Comparison of ENCODE assay signal across 8 cellular contexts in genomic region chr16:28950648-28951409, GRCh38. TPM values are rescaled to one million over a fixed set of nuclear protein-coding genes. Genes with fewer than 3 reads are reported as not detected.
A peak's percentile ranks its signal among the peaks of the same experiment; 100 is the strongest.
DNase-seq lines count a peak whose midpoint lies in the region; TF ChIP-seq lines count a peak whose summit lies in the region.

Gene NFATC2IP, plus strand, starts transcription at chr16:28950937. Its CDS starts 75 bp downstream, at chr16:28951012.

- no peak within 1 kb of the TSS for H2BK120ac ChIP-seq in H9 (ENCODE audit: low read depth, low read length, poor library complexity, severe bottlenecking)

- no peak within 1 kb of the TSS for H4K8ac ChIP-seq in H9 (replicated peaks; ENCODE audit: insufficient read length, low read depth, low read length)

- H3K14ac ChIP-seq in H9 (ENCODE audit: insufficient read depth, low read length): peak within 1 kb of the TSS; percentile 78

- H3K4me3 ChIP-seq in MG63: peak within 1 kb of the TSS; percentile 98
- peak within 1 kb of the TSS; percentile 80 for H3K4me3 ChIP-seq in fibroblast of the aortic adventitia (ENCODE audit: low read depth, low read length)

- H3K36me3 Mint-ChIP-seq in H9 (ENCODE audit: insufficient read depth in 1 of 3, low read depth in 3 of 3) (peaks cover 21 to 44% (median 43%) of the 10 kb centered on the region in 3 experiments), nephron (ENCODE audit: low read depth) (peaks cover 21% of the 10 kb centered on the region)
- H3K36me3 Mint-ChIP-seq in stimulated activated naive CD8-positive, alpha-beta T cell treated with anti-CD3 and anti-CD28 coated beads, Interleukin-15, Interleukin-2, amounts not matched to agents 100 ng/mL and 50 ng/mL, for 24 hours (ENCODE audit: low read depth): peaks cover 36% of the 10 kb centered on the region

- no peaks in the 10 kb centered on the region for H3K27me3 ChIP-seq in H9 (ENCODE audit: insufficient read depth, low read length)
- H3K27me3 ChIP-seq in MG63: no peaks in the 10 kb centered on the region

- no peak within 1 kb of the TSS for H2BK20ac ChIP-seq in H9 (ENCODE audit: low read depth, low read length, poor library complexity, severe bottlenecking)

- H3K9me3 Mint-ChIP-seq in H9 (no peaks in the 10 kb centered on the region; a peak in 2 of 5 replicates), nephron (no peaks in the 10 kb centered on the region)
- no peaks in the 10 kb centered on the region for H3K9me3 Mint-ChIP-seq in stimulated activated naive CD8-positive, alpha-beta T cell treated with anti-CD3 and anti-CD28 coated beads, Interleukin-15, Interleukin-2, amounts not matched to agents 100 ng/mL and 50 ng/mL, for 24 hours

- H3K4me3 Mint-ChIP-seq in H9: peak within 1 kb of the TSS; percentile 95 to 98
- peak within 1 kb of the TSS; percentile 89 to 92 (median 90) for H3K4me3 Mint-ChIP-seq in nephron
- H3K4me3 Mint-ChIP-seq in stimulated activated naive CD8-positive, alpha-beta T cell treated with anti-CD3 and anti-CD28 coated beads, Interleukin-15, Interleukin-2, amounts not matched to agents 100 ng/mL and 50 ng/mL, for 24 hours: peak within 1 kb of the TSS; percentile 95

- no peak within 1 kb of the TSS for H2AFZ ChIP-seq in H9 (ENCODE audit: low read length)

- H3K27me3 Mint-ChIP-seq in H9 (ENCODE audit: low read depth) (peaks cover 7% of the 10 kb centered on the region), nephron (ENCODE audit: low read depth) (peaks cover 8% of the 10 kb centered on the region)
- no peaks in the 10 kb centered on the region for H3K27me3 Mint-ChIP-seq in stimulated activated naive CD8-positive, alpha-beta T cell treated with anti-CD3 and anti-CD28 coated beads, Interleukin-15, Interleukin-2, amounts not matched to agents 100 ng/mL and 50 ng/mL, for 24 hours

- peak within 1 kb of the TSS; percentile 49 for H3K18ac ChIP-seq in H9 (ENCODE audit: insufficient read length, low read depth, low read length)

- H3K56ac ChIP-seq in H9 (ENCODE audit: insufficient read length, low read depth, low read length): no peak within 1 kb of the TSS

- H4K91ac ChIP-seq in H9 (ENCODE audit: insufficient read length, low read depth, low read length): no peak within 1 kb of the TSS

- H3K4me2 ChIP-seq in H9 (ENCODE audit: insufficient read depth, insufficient read length, low read length): peak within 1 kb of the TSS; percentile 94

- H3K36me3 ChIP-seq in MG63: peaks cover 28% of the 10 kb centered on the region

- no peak within 1 kb of the TSS for H3K27ac ChIP-seq in H9 (ENCODE audit: insufficient read length, low read depth, low read length)

- no peak within 1 kb of the TSS for H2BK12ac ChIP-seq in H9 (ENCODE audit: insufficient read length, low read depth, low read length)

- peaks cover 10% of the 10 kb centered on the region for H3K23me2 ChIP-seq in H9 (ENCODE audit: insufficient read length, low read depth, low read length, poor library complexity, severe bottlenecking)

- H3K27ac Mint-ChIP-seq in H9 (peak within 1 kb of the TSS; percentile 92 to 98 (median 97)), nephron (peak within 1 kb of the TSS; percentile 14 to 72 (median 50))
- H3K27ac Mint-ChIP-seq in stimulated activated naive CD8-positive, alpha-beta T cell treated with anti-CD3 and anti-CD28 coated beads, Interleukin-15, Interleukin-2, amounts not matched to agents 100 ng/mL and 50 ng/mL, for 24 hours: peak within 1 kb of the TSS; percentile 93

- H4K5ac ChIP-seq in H9 (ENCODE audit: insufficient read length, low read depth, low read length): no peak within 1 kb of the TSS

- H3K4me1 Mint-ChIP-seq in H9 (peaks cover 12 to 14% of the 10 kb centered on the region in 2 experiments), nephron (peaks cover 12% of the 10 kb centered on the region)
- H3K4me1 Mint-ChIP-seq in stimulated activated naive CD8-positive, alpha-beta T cell treated with anti-CD3 and anti-CD28 coated beads, Interleukin-15, Interleukin-2, amounts not matched to agents 100 ng/mL and 50 ng/mL, for 24 hours (ENCODE audit: low read depth): peaks cover 28% of the 10 kb centered on the region

- H3K79me1 ChIP-seq in H9 (ENCODE audit: insufficient read depth, low read depth, low read length, poor library complexity, severe bottlenecking): peaks cover 4% of the 10 kb centered on the region

- no peaks in the 10 kb centered on the region for H3K9me3 ChIP-seq in H9 (ENCODE audit: control insufficient read depth, low read depth, low read length)
- no peaks in the 10 kb centered on the region for H3K9me3 ChIP-seq in MG63

- peaks cover 8% of the 10 kb centered on the region; the same call in 1 of the 2 replicates for H3K79me2 ChIP-seq in H9 (ENCODE audit: insufficient read depth, low read length)

- no CpG with 5 or more reads among the region's 79 CpGs for WGBS in H9 (ENCODE audit: extremely low coverage, insufficient read length, low lambda C conversion rate)

- no peaks in the 10 kb centered on the region for H4K20me1 ChIP-seq in H9 (ENCODE audit: control insufficient read depth, insufficient read depth, insufficient read length)

- no peak within 1 kb of the TSS for H3K23ac ChIP-seq in H9 (ENCODE audit: insufficient read length, low read depth, low read length)

- H2BK15ac ChIP-seq in H9 (ENCODE audit: low read depth, low read length): no peak within 1 kb of the TSS

- H2AK5ac ChIP-seq in H9 (ENCODE audit: insufficient read length, low read length): no peak within 1 kb of the TSS

- peak within 1 kb of the TSS; percentile 92 for H3K9ac ChIP-seq in H9 (ENCODE audit: extremely low read depth, insufficient read length, low read length)

- peak; percentile 100 for DNase-seq in ELR (ENCODE audit: low read depth)
- DNase-seq in H9: peak; percentile 100
- peak; percentile 100 for DNase-seq in MG63
- peak; percentile 100 for DNase-seq in SHP77 treated with DMSO at 0.1 percent for 48 hours (lab: John Stamatoyannopoulos, UW)
- peak; percentile 100 for DNase-seq in activated effector memory CD4-positive, alpha-beta T cell treated with anti-CD3 and anti-CD28 coated beads, Interleukin-2, amount 50 U/mL, for 16 hours
- DNase-seq in fibroblast of the aortic adventitia (ENCODE audit: low read depth): peak; percentile 100

- TF ChIP-seq CTCF in H9 (conservative IDR thresholded peaks at IDR 0.05): no peak
- no peak for TF ChIP-seq CTCF in fibroblast of the aortic adventitia (IDR thresholded peaks at IDR 0.05; ENCODE audit: insufficient read depth, low read length)
- no peak for TF ChIP-seq CTCF in nephron (IDR thresholded peaks at IDR 0.05; ENCODE audit: unreplicated experiment in 3 of 3)

- no peak within 1 kb of the TSS for H2BK5ac ChIP-seq in H9 (ENCODE audit: insufficient read length, low read length)

- H3K4me1 ChIP-seq in H9 (ENCODE audit: insufficient read depth, low read length): no peaks in the 10 kb centered on the region; the same call in 1 of the 2 replicates

- no peak within 1 kb of the TSS for H3K4ac ChIP-seq in H9 (ENCODE audit: low read depth, low read length)

- H3T11ph ChIP-seq in H9 (ENCODE audit: low read length): no peak within 1 kb of the TSS

RNA-seq across cellular contexts. Expression of gene NFATC2IP, which starts in this region (rescaled TPM):
- total RNA-seq in H9 (2021) (68.8 and 73.8 TPM in 2 replicates), fibroblast of the aortic adventitia (ENCODE audit: low replicate concordance) (22.1 and 59.2 TPM in 2 replicates)
- total RNA-seq in MG63 (2014; rRNA removed; shearing (Covaris generic); ENCODE audit: low replicate concordance): 11.4 and 21.3 TPM in 2 replicates
